In the genomic region with DNA sequence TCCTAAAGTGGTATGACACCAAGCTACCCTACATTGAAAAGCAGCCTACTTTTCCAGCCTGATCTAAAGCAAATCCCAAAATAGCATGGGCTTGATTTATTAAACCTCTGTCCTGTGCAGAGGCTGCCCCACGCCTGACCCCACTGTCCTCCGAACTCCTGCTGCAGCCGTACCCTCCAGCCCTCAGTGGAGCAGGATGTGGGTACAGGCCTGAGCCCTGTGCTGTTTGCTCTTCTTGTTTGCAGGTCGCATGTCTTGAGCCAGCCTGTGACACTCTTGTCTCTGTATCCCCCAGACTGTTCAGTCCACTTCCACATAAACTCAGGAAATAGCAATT, we compare ENCODE assay signal across 1 cellular context.
TF ChIP-seq lines count a peak whose summit lies in the region.

No MANE protein-coding gene starts in this region.

TF ChIP-seq in GM12878, 131 proteins besides CTCF, POLR2A, EP300 and RAD21 (continued from another document):
- TF ChIP-seq, protein P1, sequence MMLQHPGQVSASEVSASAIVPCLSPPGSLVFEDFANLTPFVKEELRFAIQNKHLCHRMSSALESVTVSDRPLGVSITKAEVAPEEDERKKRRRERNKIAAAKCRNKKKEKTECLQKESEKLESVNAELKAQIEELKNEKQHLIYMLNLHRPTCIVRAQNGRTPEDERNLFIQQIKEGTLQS (IDR thresholded peaks at IDR 0.05; ENCODE audit: borderline replicate concordance, extremely low read depth, low read depth, low read length): no peak
- TF ChIP-seq ZNF217 (IDR thresholded peaks at IDR 0.05) (no peak), ETV6 (conservative IDR thresholded peaks at IDR 0.05 in 1 of 2, IDR thresholded peaks at IDR 0.05 in 1 of 2; ENCODE audit: borderline replicate concordance in 1 of 2, low read depth in 1 of 2) (no peak), GATAD2B (conservative IDR thresholded peaks at IDR 0.05; ENCODE audit: low read depth) (no peak), SMC3 (IDR thresholded peaks at IDR 0.05; ENCODE audit: borderline replicate concordance, low read length) (no peak), IKZF1 (conservative IDR thresholded peaks at IDR 0.05) (no peak), MEF2B (IDR thresholded peaks at IDR 0.05; ENCODE audit: partially characterized antibody, poor library complexity, severe bottlenecking) (no peak), TCF3 (IDR thresholded peaks at IDR 0.05; ENCODE audit: borderline replicate concordance, insufficient read depth, low read depth, low read length) (no peak), RAD51 (IDR thresholded peaks at IDR 0.05) (no peak)
- TF ChIP-seq, protein P2, sequence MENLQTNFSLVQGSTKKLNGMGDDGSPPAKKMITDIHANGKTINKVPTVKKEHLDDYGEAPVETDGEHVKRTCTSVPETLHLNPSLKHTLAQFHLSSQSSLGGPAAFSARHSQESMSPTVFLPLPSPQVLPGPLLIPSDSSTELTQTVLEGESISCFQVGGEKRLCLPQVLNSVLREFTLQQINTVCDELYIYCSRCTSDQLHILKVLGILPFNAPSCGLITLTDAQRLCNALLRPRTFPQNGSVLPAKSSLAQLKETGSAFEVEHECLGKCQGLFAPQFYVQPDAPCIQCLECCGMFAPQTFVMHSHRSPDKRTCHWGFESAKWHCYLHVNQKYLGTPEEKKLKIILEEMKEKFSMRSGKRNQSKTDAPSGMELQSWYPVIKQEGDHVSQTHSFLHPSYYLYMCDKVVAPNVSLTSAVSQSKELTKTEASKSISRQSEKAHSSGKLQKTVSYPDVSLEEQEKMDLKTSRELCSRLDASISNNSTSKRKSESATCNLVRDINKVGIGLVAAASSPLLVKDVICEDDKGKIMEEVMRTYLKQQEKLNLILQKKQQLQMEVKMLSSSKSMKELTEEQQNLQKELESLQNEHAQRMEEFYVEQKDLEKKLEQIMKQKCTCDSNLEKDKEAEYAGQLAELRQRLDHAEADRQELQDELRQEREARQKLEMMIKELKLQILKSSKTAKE (IDR thresholded peaks at IDR 0.05; ENCODE audit: low read depth, poor library complexity, severe bottlenecking): no peak
- TF ChIP-seq, protein P3, sequence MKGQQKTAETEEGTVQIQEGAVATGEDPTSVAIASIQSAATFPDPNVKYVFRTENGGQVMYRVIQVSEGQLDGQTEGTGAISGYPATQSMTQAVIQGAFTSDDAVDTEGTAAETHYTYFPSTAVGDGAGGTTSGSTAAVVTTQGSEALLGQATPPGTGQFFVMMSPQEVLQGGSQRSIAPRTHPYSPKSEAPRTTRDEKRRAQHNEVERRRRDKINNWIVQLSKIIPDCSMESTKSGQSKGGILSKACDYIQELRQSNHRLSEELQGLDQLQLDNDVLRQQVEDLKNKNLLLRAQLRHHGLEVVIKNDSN (IDR thresholded peaks at IDR 0.05; ENCODE audit: borderline replicate concordance, extremely low read length, insufficient read depth, low read depth, low read length): no peak
